Comparison of ENCODE assay signal across 12 cellular contexts in the genomic region with DNA sequence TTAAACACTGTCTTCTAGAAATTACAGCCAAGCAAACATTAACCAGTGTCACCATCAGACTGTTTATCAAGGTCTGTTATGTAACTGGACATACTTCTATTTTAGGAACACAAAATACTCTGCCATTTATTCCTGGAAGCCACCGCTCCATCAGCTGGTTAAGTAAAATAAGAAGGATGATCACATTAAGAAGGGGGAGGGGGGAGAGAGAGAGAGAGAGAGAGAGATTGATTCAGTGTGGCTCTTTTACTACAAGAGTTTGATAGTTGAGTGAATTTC. TPM values are rescaled to one million over a fixed set of nuclear protein-coding genes. Genes with fewer than 3 reads are reported as not detected.
DNase-seq lines count a peak whose midpoint lies in the region; ATAC-seq, FAIRE-seq and TF ChIP-seq lines count a peak whose summit lies in the region.
"Had no signal": no experiment of that assay in that cellular context is flagged by ENCODE, and none has a peak within 500 bp of the region (broad histone marks: within the 10 kb centered on the region; RNA-seq: fewer than 3 reads in every experiment).

No MANE protein-coding gene starts in this region.

- H3K4me3 ChIP-seq in body of pancreas, result no peak overlapping the region
- no peak overlapping the region for H3K4me3 ChIP-seq in muscle layer of colon (ENCODE audit: low read depth in 1 of 2, low read length in 2 of 2)
- H3K4me3 ChIP-seq: skin epidermis had no signal

- DNase-seq in activated CD4-positive, alpha-beta T cell treated with anti-CD3 and anti-CD28 coated beads for 36 hours, result no peak
- no peak for DNase-seq in activated CD4-positive, alpha-beta T cell treated with anti-CD3 and anti-CD28 coated beads, Interleukin-2, amount 50 U/mL, for 1 hour
- DNase-seq in body of pancreas (peak in 1 of 4 donors; percentile 54), urothelium cell line (ENCODE audit: low spot score) (no peak), AG08395 (ENCODE audit: low spot score) (no peak), NCI-H2081 (lab: John Stamatoyannopoulos, UW) (no peak)
- DNase-seq: activated CD4-positive, alpha-beta T cell treated with anti-CD3 and anti-CD28 coated beads for 1 hour; HCEC 1CT; kidney glomerular epithelial cell had no signal

- POLR2A ChIA-PET in activated CD4-positive, alpha-beta T cell treated with anti-CD3 and anti-CD28 coated beads for 36 hours (lab: Charles Lee), result interaction anchor here (0.7 kb wide), 1 partner anchor 186 kb away, joined by 3 read pairs; no protein-coding TSS in a partner anchor

- TF ChIP-seq CTCF in body of pancreas (IDR thresholded peaks at IDR 0.05), result no peak

- peak overlapping the region in 3 of 4 donors; percentile 31 to 74 (median 71) for H3K27ac ChIP-seq in body of pancreas
- H3K27ac ChIP-seq in muscle layer of colon (ENCODE audit: low read depth, low read length), result peak overlapping the region; percentile 6
- peak overlapping the region; percentile 17 for H3K27ac ChIP-seq in temporal lobe (ENCODE audit: low read depth, low read length)

- no peak overlapping the region for H3K4me3 Mint-ChIP-seq in activated CD4-positive, alpha-beta T cell treated with anti-CD3 and anti-CD28 coated beads for 36 hours

- H3K27me3 ChIP-seq in body of pancreas (no peaks in the 10 kb centered on the region), muscle layer of colon (ENCODE audit: control insufficient read depth in 1 of 2, insufficient read depth in 2 of 2, low read length in 2 of 2) (no peaks in the 10 kb centered on the region)

- H3K9me3 ChIP-seq in body of pancreas (no peaks in the 10 kb centered on the region), muscle layer of colon (ENCODE audit: low read length) (no peaks in the 10 kb centered on the region)

- peaks cover 39% of the 10 kb centered on the region for H3K36me3 Mint-ChIP-seq in activated CD4-positive, alpha-beta T cell treated with anti-CD3 and anti-CD28 coated beads for 36 hours (ENCODE audit: low read depth)

- H3K27me3 Mint-ChIP-seq in activated CD4-positive, alpha-beta T cell treated with anti-CD3 and anti-CD28 coated beads for 36 hours, result no peaks in the 10 kb centered on the region

- H3K9me3 Mint-ChIP-seq in activated CD4-positive, alpha-beta T cell treated with anti-CD3 and anti-CD28 coated beads for 36 hours (ENCODE audit: low read depth), result no peaks in the 10 kb centered on the region

- no peak for TF ChIP-seq POLR2A in body of pancreas (IDR thresholded peaks at IDR 0.05)

- no peak overlapping the region for H3K9ac ChIP-seq in muscle layer of colon (ENCODE audit: low read length)

- no peak for FAIRE-seq in urothelium cell line (lab: Jason Lieb, UNC)

- H3K27ac Mint-ChIP-seq in activated CD4-positive, alpha-beta T cell treated with anti-CD3 and anti-CD28 coated beads for 36 hours, result peak overlapping the region; percentile 18

- peaks cover 68% of the 10 kb centered on the region for H3K4me1 Mint-ChIP-seq in activated CD4-positive, alpha-beta T cell treated with anti-CD3 and anti-CD28 coated beads for 36 hours

- CTCF ChIA-PET in activated CD4-positive, alpha-beta T cell treated with anti-CD3 and anti-CD28 coated beads for 36 hours (lab: Charles Lee), result interaction anchor here (1.2 kb wide), 1 partner anchor 124 kb away, joined by 3 read pairs; no protein-coding TSS in a partner anchor

- intact Hi-C loops in activated CD4-positive, alpha-beta T cell treated with anti-CD3 and anti-CD28 coated beads for 36 hours (cut with DNase I, micrococcal nuclease), result no loop called here
- intact Hi-C loops in body of pancreas (cut with DNase I), result no loop called here

- no peak for ATAC-seq in activated CD4-positive, alpha-beta T cell treated with anti-CD3 and anti-CD28 coated beads for 36 hours
- ATAC-seq in body of pancreas, result peak; percentile 76

- 4 to 10% methylated on average over 1 of the region's 1 CpG for WGBS in body of pancreas, 2 donors

- no peaks in the 10 kb centered on the region for H3K36me3 ChIP-seq in body of pancreas (replicated peaks in 1 of 2; ENCODE audit: insufficient read depth in 1 of 2, low read depth in 2 of 2)
- no peaks in the 10 kb centered on the region for H3K36me3 ChIP-seq in muscle layer of colon (ENCODE audit: insufficient read depth, low read length)

- H3K4me1 ChIP-seq in body of pancreas, result peaks cover 53% of the 10 kb centered on the region
- H3K4me1 ChIP-seq in muscle layer of colon (ENCODE audit: insufficient read depth, low read length), result peaks cover 39% of the 10 kb centered on the region

RNA-seq across cellular contexts. Expression of gene MBP, which starts 47.9 kb away (rescaled TPM):
- 10 to 100 TPM; 47.0 to 65.7 TPM for total RNA-seq in activated CD4-positive, alpha-beta T cell treated with anti-CD3 and anti-CD28 coated beads for 36 hours
- total RNA-seq in body of pancreas (10 to 100 TPM; 17.4 to 24.4 TPM), temporal lobe (10.1 TPM)

Comparison
In these comparisons a context has a peak if more than half of its experiments do, and no peak if none do; other contexts are left out.
1. H3K27ac ChIP-seq: peak in every context shown above with its lines; median percentile 71 in body of pancreas; 17 in temporal lobe; 6 in muscle layer of colon.